In the genomic region with DNA sequence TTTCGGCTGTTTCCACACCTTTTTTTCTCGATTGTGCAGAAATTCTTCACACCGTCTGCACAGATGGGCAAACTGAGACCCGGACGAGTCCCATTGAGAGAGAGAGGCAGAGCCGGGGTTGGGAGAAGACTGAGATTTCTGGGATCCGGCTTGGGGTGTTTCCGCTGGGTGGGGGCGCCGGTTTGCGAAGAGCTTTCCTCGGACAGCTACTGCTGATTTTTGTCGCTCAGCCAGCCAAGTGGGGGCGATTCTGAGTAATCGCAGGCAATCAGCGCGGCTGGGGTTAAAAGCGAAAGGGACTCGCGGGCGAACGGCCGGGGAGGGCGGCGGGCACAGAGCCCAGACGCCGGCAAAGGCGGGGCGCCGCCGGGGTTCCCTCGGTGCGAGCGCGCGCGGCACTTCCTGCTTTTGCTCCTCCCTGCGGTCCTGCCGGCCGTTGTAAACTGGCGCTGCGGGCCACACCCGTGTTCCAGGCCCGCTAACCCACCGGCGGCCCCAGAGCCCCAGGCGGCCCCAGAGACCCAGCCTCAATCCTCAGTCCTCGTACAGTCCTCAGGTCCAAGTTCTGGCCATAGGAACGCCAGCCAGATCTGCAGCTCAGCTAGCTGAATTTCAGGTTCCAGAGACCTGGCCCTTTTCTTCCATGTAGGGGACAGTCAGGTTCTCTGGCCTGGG, we compare ENCODE assay signal across 8 cellular contexts. TPM values are rescaled to one million over a fixed set of nuclear protein-coding genes. Genes with fewer than 3 reads are reported as not detected.
DNase-seq lines count a peak whose midpoint lies in the region; ATAC-seq and TF ChIP-seq lines count a peak whose summit lies in the region.

No MANE protein-coding gene starts in this region.

- H3K36me3 ChIP-seq in adipocyte (ENCODE audit: control insufficient read depth, insufficient read depth, low read length, severe bottlenecking) = no peaks in the 10 kb centered on the region
- no peaks in the 10 kb centered on the region for H3K36me3 ChIP-seq in heart left ventricle
- no peaks in the 10 kb centered on the region for H3K36me3 ChIP-seq in transverse colon

- ATAC-seq in HG02588 (IDR thresholded peaks at IDR 0.05; ENCODE audit: unreplicated experiment) = peak; percentile 86
- ATAC-seq in heart left ventricle = peak; percentile 80 to 93 (median 90)

- H3K9ac ChIP-seq in adipocyte (ENCODE audit: low read length) = peak overlapping the region; percentile 95

- H3K27me3 ChIP-seq in adipocyte (replicated peaks; ENCODE audit: control insufficient read depth, insufficient read depth, low read length) = no peaks in the 10 kb centered on the region
- no peaks in the 10 kb centered on the region for H3K27me3 ChIP-seq in heart left ventricle
- no peaks in the 10 kb centered on the region for H3K27me3 ChIP-seq in transverse colon

- TF ChIP-seq POLR2A in NB4 (IDR thresholded peaks at IDR 0.05; ENCODE audit: extremely low read depth, insufficient read length) (peak; percentile 48), heart left ventricle (IDR thresholded peaks at IDR 0.05) (peak in 1 of 2 donors; percentile 55), transverse colon (IDR thresholded peaks at IDR 0.05) (peak; percentile 62)

- intact Hi-C loops in heart left ventricle (cut with DNase I) (loop anchor here in 8 of 10 donors (1.0 to 10.0 kb wide), 8 partner anchors 31 to 479 kb away; a partner anchor contains a TSS), transverse colon (cut with DNase I; ENCODE audit: low total_unique reads) (loop anchor here (1.0 to 10.0 kb wide), 2 partner anchors 29 to 79 kb away; no protein-coding TSS in a partner anchor)

- in situ Hi-C loops in transverse colon (cut with MboI; ENCODE audit: low pct_ligation_motif_present in 1 of 4, low pct_unique_long_range_greater_than_20kb in 1 of 4, low sequenced_read_pairs in 3 of 4) = no loop called here

- peak; percentile 49 for TF ChIP-seq EP300 in transverse colon (IDR thresholded peaks at IDR 0.05; ENCODE audit: low read depth)

- peak overlapping the region; percentile 87 to 96 (median 92) for H3K27ac ChIP-seq in heart left ventricle
- peak overlapping the region; percentile 93 to 96 (median 94) for H3K27ac ChIP-seq in transverse colon

- peak; percentile 91 for DNase-seq in NB4 (ENCODE audit: low read depth)
- peak; percentile 87 for DNase-seq in SW480 (ENCODE audit: low spot score)
- DNase-seq in adipocyte (ENCODE audit: low read depth) = peak; percentile 96
- peak; percentile 92 to 96 (median 94) for DNase-seq in heart left ventricle
- peak; percentile 72 for DNase-seq in pons (ENCODE audit: low spot score)
- DNase-seq in transverse colon = peak; percentile 96

- H3K4me3 ChIP-seq in GM12875 (ENCODE audit: low read depth, low read length) = peak overlapping the region; percentile 37
- peak overlapping the region; percentile 69 for H3K4me3 ChIP-seq in NB4 (ENCODE audit: low read depth, low read length)
- H3K4me3 ChIP-seq in adipocyte (ENCODE audit: low read length) = peak overlapping the region; percentile 87
- peak overlapping the region; percentile 32 to 71 (median 64) for H3K4me3 ChIP-seq in heart left ventricle
- peak overlapping the region; percentile 45 to 69 (median 53) for H3K4me3 ChIP-seq in transverse colon

- H3K4me1 ChIP-seq in adipocyte (ENCODE audit: control insufficient read depth, insufficient read depth, low read length) (peaks cover 26% of the 10 kb centered on the region), heart left ventricle (peaks cover 0 to 59% (median 20%) of the 10 kb centered on the region in 12 donors), transverse colon (peaks cover 5 to 43% (median 20%) of the 10 kb centered on the region in 4 donors)

- WGBS in heart left ventricle, 4 donors = 1% methylated on average over 27 to 49 of the region's 49 CpGs
- 0% methylated on average over 7 to 34 of the region's 49 CpGs for WGBS in transverse colon (ENCODE audit: low coverage in 1 of 2), 2 donors

- TF ChIP-seq CTCF in GM12875 (IDR thresholded peaks at IDR 0.05; ENCODE audit: borderline replicate concordance, insufficient read depth, low read depth, low read length) (no peak), NB4 (IDR thresholded peaks at IDR 0.05; ENCODE audit: low read depth, low read length) (no peak), heart left ventricle (IDR thresholded peaks at IDR 0.05) (peak in 3 of 12 donors; percentile 19 to 30 (median 26)), transverse colon (IDR thresholded peaks at IDR 0.05) (peak in 1 of 5 experiments; percentile 8)

- H3K9me3 ChIP-seq in adipocyte (ENCODE audit: control insufficient read depth, low read length) (no peaks in the 10 kb centered on the region), heart left ventricle (no peaks in the 10 kb centered on the region), transverse colon (no peaks in the 10 kb centered on the region)

RNA-seq across cellular contexts. Expression of a gene that starts 32.4 kb away (rescaled TPM):
- 100 to 1,000 TPM in 1 of 9 donors, 10 to 100 TPM in 8; 57.1 to 128 (median 82.8) TPM for total RNA-seq in heart left ventricle
- polyA plus RNA-seq in heart left ventricle = 100 to 1,000 TPM in 1 of 2 donors, 10 to 100 TPM in 1; 71.6 to 133 TPM
- 100 to 1,000 TPM; 315 to 440 (median 376) TPM for total RNA-seq in transverse colon

Comparison
In these comparisons a context has a peak if more than half of its experiments do, and no peak if none do; other contexts are left out.
1. Peak in every context shown above with its lines: DNase-seq, ATAC-seq, H3K4me3 ChIP-seq and H3K27ac ChIP-seq.
2. H3K4me3 ChIP-seq: peak in every context shown above with its lines; median percentile 87 in adipocyte; 69 in NB4; 64 in heart left ventricle; 53 in transverse colon; 37 in GM12875.